12 cellular contexts compared by ENCODE assay signal in genomic region chr6:152273638-152274037, GRCh38.
DNase-seq lines count a peak whose midpoint lies in the region; ATAC-seq, FAIRE-seq and TF ChIP-seq lines count a peak whose summit lies in the region.
"Had no signal": no experiment of that assay in that cellular context is flagged by ENCODE, and none has a peak within 500 bp of the region (broad histone marks: within the 10 kb centered on the region; RNA-seq: fewer than 3 reads in every experiment).

No MANE protein-coding gene starts in this region.

- H3K36me3 ChIP-seq in astrocyte (ENCODE audit: insufficient read depth, low read length) (peaks cover 15% of the 10 kb centered on the region), skeletal muscle tissue (ENCODE audit: control insufficient read depth in 3 of 3, insufficient read depth in 3 of 3, low read length in 3 of 3) (peaks cover 5 to 16% (median 8%) of the 10 kb centered on the region in 3 donors)

- H3K9ac ChIP-seq in astrocyte (ENCODE audit: low read length), result no peak overlapping the region
- H3K9ac ChIP-seq in skeletal muscle tissue (ENCODE audit: low read depth in 1 of 3, low read length in 3 of 3), result peak overlapping the region in 2 of 3 donors; percentile 25 to 69

- H3K9me3 ChIP-seq in astrocyte (ENCODE audit: insufficient read depth, low read depth, low read length) (no peaks in the 10 kb centered on the region), skeletal muscle tissue (ENCODE audit: control insufficient read depth in 3 of 3, low read length in 3 of 3) (no peaks in the 10 kb centered on the region)

- H3K27ac Mint-ChIP-seq in astrocyte (ENCODE audit: unreplicated experiment), result no peak overlapping the region
- no peak overlapping the region for H3K27ac Mint-ChIP-seq in activated CD8-positive, alpha-beta memory T cell treated with anti-CD3 and anti-CD28 coated beads, Interleukin-2, amount 10 ng/mL, durations not matched to agents 7 days and 5 days
- H3K27ac Mint-ChIP-seq: IgD-negative memory B cell had no signal

- CTCF ChIA-PET in activated CD8-positive, alpha-beta memory T cell treated with anti-CD3 and anti-CD28 coated beads, Interleukin-2, amount 10 ng/mL, durations not matched to agents 7 days and 5 days (lab: Charles Lee), result interaction anchor here (0.8 to 3.2 kb wide), 4 partner anchors 28 to 508 kb away, joined by 3 to 8 read pairs (median 3); no protein-coding TSS in a partner anchor

- no peak for ATAC-seq in activated CD8-positive, alpha-beta memory T cell treated with anti-CD3 and anti-CD28 coated beads, Interleukin-2, amount 10 ng/mL, durations not matched to agents 7 days and 5 days
- ATAC-seq: SK-N-SH treated with all-trans-retinoic acid at 6 μM for 48 hours had no signal

- H4K20me1 ChIP-seq in astrocyte (ENCODE audit: insufficient read depth, low read length), result no peaks in the 10 kb centered on the region

- no peaks in the 10 kb centered on the region for H3K9me3 Mint-ChIP-seq in astrocyte (ENCODE audit: unreplicated experiment)
- no peaks in the 10 kb centered on the region for H3K9me3 Mint-ChIP-seq in activated CD8-positive, alpha-beta memory T cell treated with anti-CD3 and anti-CD28 coated beads, Interleukin-2, amount 10 ng/mL, durations not matched to agents 7 days and 5 days (ENCODE audit: low read depth)
- H3K9me3 Mint-ChIP-seq: IgD-negative memory B cell had no signal

- H3K4me3 Mint-ChIP-seq in astrocyte (ENCODE audit: unreplicated experiment), result no peak overlapping the region
- no peak overlapping the region for H3K4me3 Mint-ChIP-seq in activated CD8-positive, alpha-beta memory T cell treated with anti-CD3 and anti-CD28 coated beads, Interleukin-2, amount 10 ng/mL, durations not matched to agents 7 days and 5 days
- H3K4me3 Mint-ChIP-seq: IgD-negative memory B cell had no signal

- DNase-seq in ELF-1 (ENCODE audit: low read depth, low spot score) (peak; percentile 83), astrocyte (ENCODE audit: low read depth) (peak; percentile 69), iPS-NIHi11 (ENCODE audit: low spot score) (peak; percentile 38), epidermal melanocyte (ENCODE audit: insufficient read length, low spot score) (no peak), GF-D8 (lab: John Stamatoyannopoulos, UW) (no peak)
- no peak for DNase-seq in stimulated activated CD4-positive, alpha-beta T cell treated with anti-CD3 and anti-CD28 coated beads, Interleukin-2, amount 100 ng/mL, for 48 hours
- DNase-seq in activated CD8-positive, alpha-beta memory T cell treated with anti-CD3 and anti-CD28 coated beads, Interleukin-2, amount 10 ng/mL, durations not matched to agents 7 days and 5 days, result no peak
- DNase-seq: amygdala, NCI-H446 had no signal

- peaks cover 19% of the 10 kb centered on the region for H3K36me3 Mint-ChIP-seq in astrocyte (ENCODE audit: low read depth, unreplicated experiment)
- peaks cover 16% of the 10 kb centered on the region for H3K36me3 Mint-ChIP-seq in activated CD8-positive, alpha-beta memory T cell treated with anti-CD3 and anti-CD28 coated beads, Interleukin-2, amount 10 ng/mL, durations not matched to agents 7 days and 5 days
- H3K36me3 Mint-ChIP-seq: IgD-negative memory B cell had no signal

- no peaks in the 10 kb centered on the region for H3K79me2 ChIP-seq in astrocyte (ENCODE audit: insufficient read depth, low read length)

- H3K4me2 ChIP-seq in astrocyte (ENCODE audit: low read length), result no peak overlapping the region

- H2AFZ ChIP-seq in astrocyte (ENCODE audit: low read depth, low read length), result no peak overlapping the region

- H3K27me3 ChIP-seq in astrocyte (ENCODE audit: insufficient read depth, low read length), result no peaks in the 10 kb centered on the region
- no peaks in the 10 kb centered on the region for H3K27me3 ChIP-seq in skeletal muscle tissue (ENCODE audit: control insufficient read depth in 3 of 3, insufficient read depth in 3 of 3, low read length in 3 of 3)

- no peaks in the 10 kb centered on the region for H3K27me3 Mint-ChIP-seq in astrocyte (ENCODE audit: low read depth, unreplicated experiment)
- H3K27me3 Mint-ChIP-seq in activated CD8-positive, alpha-beta memory T cell treated with anti-CD3 and anti-CD28 coated beads, Interleukin-2, amount 10 ng/mL, durations not matched to agents 7 days and 5 days, result no peaks in the 10 kb centered on the region
- H3K27me3 Mint-ChIP-seq: IgD-negative memory B cell had no signal

- H3K4me3 ChIP-seq in astrocyte (ENCODE audit: insufficient read depth, low read depth, low read length) (no peak overlapping the region), skeletal muscle tissue (ENCODE audit: low read length in 3 of 3) (no peak overlapping the region)

- H3K4me1 Mint-ChIP-seq in astrocyte (ENCODE audit: low read depth, unreplicated experiment), result peaks cover 21% of the 10 kb centered on the region
- H3K4me1 Mint-ChIP-seq in activated CD8-positive, alpha-beta memory T cell treated with anti-CD3 and anti-CD28 coated beads, Interleukin-2, amount 10 ng/mL, durations not matched to agents 7 days and 5 days, result peaks cover 20% of the 10 kb centered on the region
- H3K4me1 Mint-ChIP-seq: IgD-negative memory B cell had no signal

- no peak for TF ChIP-seq CTCF in astrocyte (IDR thresholded peaks at IDR 0.05; ENCODE audit: insufficient read depth, low read depth, low read length)

- no peak for FAIRE-seq in astrocyte (lab: Jason Lieb, UNC)

- peak overlapping the region; percentile 62 for H3K27ac ChIP-seq in astrocyte (ENCODE audit: low read depth, low read length)
- peak overlapping the region; percentile 66 for H3K27ac ChIP-seq in skeletal muscle tissue (ENCODE audit: low read depth, low read length)

- H3K4me1 ChIP-seq in astrocyte (ENCODE audit: insufficient read depth, low read length) (peaks cover 32% of the 10 kb centered on the region), skeletal muscle tissue (ENCODE audit: control insufficient read depth in 3 of 3, insufficient read depth in 3 of 3, low read length in 3 of 3) (peaks cover 42 to 48% (median 46%) of the 10 kb centered on the region in 3 donors)

Comparison
In these comparisons a context has a peak if more than half of its experiments do, and no peak if none do; other contexts are left out.
1. DNase-seq: peak in ELF-1 (single experiment), astrocyte (single experiment) and iPS-NIHi11 (single experiment); none in stimulated activated CD4-positive, alpha-beta T cell treated with anti-CD3 and anti-CD28 coated beads, Interleukin-2, amount 100 ng/mL, for 48 hours (0 of 2), epidermal melanocyte (single experiment), GF-D8 (single experiment) and activated CD8-positive, alpha-beta memory T cell treated with anti-CD3 and anti-CD28 coated beads, Interleukin-2, amount 10 ng/mL, durations not matched to agents 7 days and 5 days (single experiment).